Comparison of ENCODE assay signal across 27 cellular contexts in the genomic region with DNA sequence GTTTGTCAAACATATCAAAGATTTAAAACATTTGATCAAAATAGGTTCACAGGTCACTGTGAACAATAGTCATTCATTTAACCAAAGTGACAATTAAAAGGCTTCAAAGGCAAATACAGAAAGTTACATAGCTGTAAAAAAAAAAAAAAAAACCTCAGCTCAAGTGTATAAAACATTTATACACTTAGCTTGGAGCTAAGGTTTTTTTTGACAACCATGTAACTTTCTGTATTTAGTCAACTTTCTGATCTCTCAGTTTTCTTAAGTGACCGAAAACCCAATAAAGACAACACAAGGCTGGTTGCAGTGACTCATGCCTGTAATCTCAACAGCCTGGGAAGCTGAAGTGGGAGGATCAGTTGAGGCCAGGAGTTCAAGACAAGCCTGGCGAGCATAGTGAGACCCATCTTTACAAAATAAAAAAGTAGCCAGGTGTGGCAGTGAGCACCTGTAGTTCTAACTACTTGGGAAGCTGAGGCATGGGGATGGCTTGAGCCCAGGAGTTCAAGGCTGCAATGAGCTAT. TPM values are rescaled to one million over a fixed set of nuclear protein-coding genes. Genes with fewer than 3 reads are reported as not detected.
A peak's percentile ranks its signal among the peaks of the same experiment; 100 is the strongest.
DNase-seq lines count a peak whose midpoint lies in the region; ATAC-seq, FAIRE-seq and TF ChIP-seq lines count a peak whose summit lies in the region.
"Had no signal": no experiment of that assay in that cellular context is flagged by ENCODE, and none has a peak within 500 bp of the region (broad histone marks: within the 10 kb centered on the region; RNA-seq: fewer than 3 reads in every experiment).

No MANE protein-coding gene starts in this region.

- H4K20me1 ChIP-seq in astrocyte (ENCODE audit: insufficient read depth, low read length) = no peaks in the 10 kb centered on the region

- no peak overlapping the region for H3K4me3 Mint-ChIP-seq in astrocyte (ENCODE audit: unreplicated experiment)
- no peak overlapping the region for H3K4me3 Mint-ChIP-seq in effector memory CD8-positive, alpha-beta T cell
- H3K4me3 Mint-ChIP-seq: activated CD4-positive, alpha-beta T cell treated with anti-CD3 and anti-CD28 coated beads, Interleukin-2, amount 10 ng/mL, durations not matched to agents 24 days and 14 days; activated naive CD4-positive, alpha-beta T cell treated with anti-CD3 and anti-CD28 coated beads for 36 hours; HFFc6; stimulated activated naive CD8-positive, alpha-beta T cell treated with anti-CD3 and anti-CD28 coated beads, Interleukin-15, Interleukin-2, amounts not matched to agents 100 ng/mL and 50 ng/mL, for 24 hours had no signal

- peaks cover 5% of the 10 kb centered on the region for H3K27me3 ChIP-seq in astrocyte (ENCODE audit: insufficient read depth, low read length)
- H3K27me3 ChIP-seq in tibial artery = no peaks in the 10 kb centered on the region
- H3K27me3 ChIP-seq: ascending aorta, pancreas, sigmoid colon had no signal

- intact Hi-C loops in tibial artery (cut with DNase I; ENCODE audit: low total_unique reads) = no loop called here

- no peaks in the 10 kb centered on the region for H3K27me3 Mint-ChIP-seq in astrocyte (ENCODE audit: low read depth, unreplicated experiment)
- H3K27me3 Mint-ChIP-seq in effector memory CD8-positive, alpha-beta T cell = peaks cover 28 to 31% of the 10 kb centered on the region in 2 donors

- H3K36me3 ChIP-seq in astrocyte (ENCODE audit: insufficient read depth, low read length) (no peaks in the 10 kb centered on the region), tibial artery (no peaks in the 10 kb centered on the region)
- H3K36me3 ChIP-seq: ascending aorta, pancreas, sigmoid colon had no signal

- H3K4me3 ChIP-seq in astrocyte (ENCODE audit: insufficient read depth, low read depth, low read length) (no peak overlapping the region), fibroblast of pulmonary artery (replicated peaks; ENCODE audit: low read depth, low read length) (no peak overlapping the region), tibial artery (no peak overlapping the region)
- H3K4me3 ChIP-seq: ascending aorta, pancreas, sigmoid colon had no signal

- H3K27ac ChIP-seq in astrocyte (ENCODE audit: low read depth, low read length) (no peak overlapping the region), tibial artery (no peak overlapping the region)
- H3K27ac ChIP-seq: ascending aorta, epithelial cell of prostate, pancreas, sigmoid colon had no signal

- no peak for FAIRE-seq in astrocyte (lab: Jason Lieb, UNC)
- FAIRE-seq: TTC549, urothelium cell line had no signal

- H3K36me3 Mint-ChIP-seq in astrocyte (ENCODE audit: low read depth, unreplicated experiment) = no peaks in the 10 kb centered on the region
- H3K36me3 Mint-ChIP-seq in effector memory CD8-positive, alpha-beta T cell (ENCODE audit: insufficient read depth) = peaks cover 3% of the 10 kb centered on the region

- no peak overlapping the region for H2AFZ ChIP-seq in astrocyte (ENCODE audit: low read depth, low read length)

- no peak for TF ChIP-seq CTCF in astrocyte (IDR thresholded peaks at IDR 0.05; ENCODE audit: insufficient read depth, low read depth, low read length)
- TF ChIP-seq CTCF in fibroblast of pulmonary artery (IDR thresholded peaks at IDR 0.05; ENCODE audit: low read length, missing control alignments) = no peak
- TF ChIP-seq CTCF in tibial artery (IDR thresholded peaks at IDR 0.05) = no peak

- H3K9me3 Mint-ChIP-seq in astrocyte (ENCODE audit: unreplicated experiment) = no peaks in the 10 kb centered on the region
- no peaks in the 10 kb centered on the region for H3K9me3 Mint-ChIP-seq in effector memory CD8-positive, alpha-beta T cell
- H3K9me3 Mint-ChIP-seq: activated CD4-positive, alpha-beta T cell treated with anti-CD3 and anti-CD28 coated beads, Interleukin-2, amount 10 ng/mL, durations not matched to agents 24 days and 14 days; stimulated activated naive CD8-positive, alpha-beta T cell treated with anti-CD3 and anti-CD28 coated beads, Interleukin-15, Interleukin-2, amounts not matched to agents 100 ng/mL and 50 ng/mL, for 24 hours had no signal

- no peak overlapping the region for H3K27ac Mint-ChIP-seq in astrocyte (ENCODE audit: unreplicated experiment)
- H3K27ac Mint-ChIP-seq in effector memory CD8-positive, alpha-beta T cell = no peak overlapping the region
- H3K27ac Mint-ChIP-seq: activated CD4-positive, alpha-beta T cell treated with anti-CD3 and anti-CD28 coated beads, Interleukin-2, amount 10 ng/mL, durations not matched to agents 24 days and 14 days; activated naive CD4-positive, alpha-beta T cell treated with anti-CD3 and anti-CD28 coated beads for 36 hours; HFFc6; stimulated activated naive CD8-positive, alpha-beta T cell treated with anti-CD3 and anti-CD28 coated beads, Interleukin-15, Interleukin-2, amounts not matched to agents 100 ng/mL and 50 ng/mL, for 24 hours had no signal

- no peaks in the 10 kb centered on the region for H3K4me1 ChIP-seq in astrocyte (ENCODE audit: insufficient read depth, low read length)
- H3K4me1 ChIP-seq in tibial artery = peaks cover 0 to 31% (median 18%) of the 10 kb centered on the region in 4 donors
- H3K4me1 ChIP-seq: pancreas, sigmoid colon had no signal

- H3K9me3 ChIP-seq in astrocyte (ENCODE audit: insufficient read depth, low read depth, low read length) = no peaks in the 10 kb centered on the region
- H3K9me3 ChIP-seq in tibial artery = no peaks in the 10 kb centered on the region
- H3K9me3 ChIP-seq: ascending aorta, pancreas, sigmoid colon had no signal

- H3K4me1 Mint-ChIP-seq in astrocyte (ENCODE audit: low read depth, unreplicated experiment) = no peaks in the 10 kb centered on the region
- no peaks in the 10 kb centered on the region for H3K4me1 Mint-ChIP-seq in effector memory CD8-positive, alpha-beta T cell (ENCODE audit: low read depth in 2 of 2)
- H3K4me1 Mint-ChIP-seq: activated CD4-positive, alpha-beta T cell treated with anti-CD3 and anti-CD28 coated beads, Interleukin-2, amount 10 ng/mL, durations not matched to agents 24 days and 14 days had no signal

- peak overlapping the region; percentile 0 for H3K4me2 ChIP-seq in astrocyte (ENCODE audit: low read length)

- peak; percentile 61 for DNase-seq in EL
- peak; percentile 48 for DNase-seq in LHCN-M2 (ENCODE audit: low read depth)
- peak; percentile 57 for DNase-seq in astrocyte (ENCODE audit: low read depth)
- DNase-seq in fibroblast of pulmonary artery (ENCODE audit: low read depth) = peak; percentile 71
- DNase-seq in effector memory CD8-positive, alpha-beta T cell = no peak
- no peak for DNase-seq in tibial artery
- no peak for DNase-seq in medulla oblongata (ENCODE audit: extremely low spot score)
- DNase-seq: activated CD4-positive, alpha-beta T cell treated with anti-CD3 and anti-CD28 coated beads, Interleukin-2, amount 10 ng/mL, durations not matched to agents 24 days and 14 days; activated naive CD4-positive, alpha-beta T cell treated with anti-CD3 and anti-CD28 coated beads for 36 hours; activated T-cell treated with anti-CD3 and anti-CD28 coated beads for 4 hours; cortex of kidney; DMS153; HFFc6; Karpas-422; NCI-H1436 treated with DMSO at 0.1 percent for 48 hours; NCI-H345; NK-92 treated with Interleukin-12 subunit alpha and Interleukin-12 subunit beta, amount 100 ng/mL, for 24 hours; pancreas; RPMI8226; sigmoid colon; stimulated activated CD4-positive, alpha-beta T cell treated with anti-CD3 and anti-CD28 coated beads, Interleukin-1b, Interleukin-23, amount 100 ng/mL, for 48 hours had no signal

- no peak overlapping the region for H3K9ac ChIP-seq in astrocyte (ENCODE audit: low read length)

- no peak for ATAC-seq in effector memory CD8-positive, alpha-beta T cell (replicated peaks)
- ATAC-seq in GM21737 (IDR thresholded peaks at IDR 0.05; ENCODE audit: unreplicated experiment) = no peak

- H3K79me2 ChIP-seq in astrocyte (ENCODE audit: insufficient read depth, low read length) = no peaks in the 10 kb centered on the region

RNA-seq across cellular contexts. Expression of a gene that starts 16.4 kb away (rescaled TPM):
- total RNA-seq in LHCN-M2 (2014; rRNA removed) (17.6 and 26.1 TPM in 2 replicates), astrocyte (33.7 and 34.2 TPM in 2 replicates)
- polyA plus RNA-seq in LHCN-M2 (2012) = 12.1 TPM

Comparison
In these comparisons a context has a peak if more than half of its experiments do, and no peak if none do; other contexts are left out.
1. DNase-seq: peak in EL (single experiment), LHCN-M2 (single experiment), astrocyte (single experiment) and fibroblast of pulmonary artery (single experiment); none in effector memory CD8-positive, alpha-beta T cell (0 of 3), tibial artery (0 of 2) and medulla oblongata (single experiment).